Comparison of ENCODE assay signal across 21 cellular contexts in the genomic region with DNA sequence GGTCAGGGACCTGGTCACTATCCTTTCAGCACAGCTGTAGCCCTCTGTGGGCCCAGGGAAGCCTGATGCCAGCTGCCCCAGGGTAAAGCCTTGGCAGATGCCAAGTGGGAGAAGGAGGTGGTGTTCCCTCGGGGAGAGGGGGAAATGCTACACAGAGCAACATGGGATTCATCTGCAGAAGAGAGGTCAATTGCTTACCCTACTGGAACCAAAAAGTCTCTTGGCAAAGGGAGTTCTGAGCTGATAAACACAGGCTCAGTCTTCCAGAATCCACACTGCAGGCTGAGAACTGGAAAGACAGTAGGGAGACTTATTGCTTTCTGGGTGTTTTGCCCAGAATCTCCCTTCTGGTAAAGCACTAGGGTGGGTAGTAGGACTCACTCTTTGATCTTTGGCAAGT.
DNase-seq lines count a peak whose midpoint lies in the region; ATAC-seq, FAIRE-seq and TF ChIP-seq lines count a peak whose summit lies in the region.
"Had no signal": no experiment of that assay in that cellular context is flagged by ENCODE, and none has a peak within 500 bp of the region (broad histone marks: within the 10 kb centered on the region; RNA-seq: fewer than 3 reads in every experiment).

No MANE protein-coding gene starts in this region.

- no peak overlapping the region for H2BK120ac ChIP-seq in H1 (replicated peaks; ENCODE audit: low read depth, low read length)

- TF ChIP-seq CTCF in H1 (IDR thresholded peaks at IDR 0.05; ENCODE audit: control extremely low read depth in 1 of 3, insufficient read depth in 1 of 3, low read depth in 1 of 3, low read length in 3 of 3), result no peak

- H3K4ac ChIP-seq in H1 (replicated peaks; ENCODE audit: insufficient read length, low read depth, low read length), result no peak overlapping the region

- no peaks in the 10 kb centered on the region for H3K9me3 ChIP-seq in H1 (ENCODE audit: insufficient read depth in 2 of 2, low read depth in 1 of 2, low read length in 1 of 2)

- TF ChIP-seq EP300 in H1 (IDR thresholded peaks at IDR 0.05; ENCODE audit: borderline replicate concordance in 1 of 2, low read depth in 2 of 2, low read length in 2 of 2), result no peak

- H4K20me1 ChIP-seq in H1 (replicated peaks in 1 of 2; ENCODE audit: control insufficient read depth in 1 of 2, insufficient read depth in 2 of 2, low read length in 2 of 2), result no peaks in the 10 kb centered on the region
- H4K20me1 ChIP-seq: BLaER1 treated with 17β-estradiol and CSF1 and Interleukin-3, amounts not matched to agents 10 nM and 100 nM had no signal

- DNase-seq in DMS 273 (lab: John Stamatoyannopoulos, UW; ENCODE audit: unreplicated experiment), result peak; percentile 22
- DNase-seq in DMS 273 treated with DMSO at 0.1 percent for 48 hours (lab: John Stamatoyannopoulos, UW), result no peak
- DNase-seq in H1 (ENCODE audit: low read depth in 1 of 2, low spot score in 2 of 2), result no peak
- DNase-seq: AML-193; Caco-2; Calu3; CD4-positive, alpha-beta T cell; CD8-positive, alpha-beta T cell; DMS79 treated with DMSO at 0.1 percent for 48 hours; GF-D8 had no signal

- H3K4me1 ChIP-seq in H1 (replicated peaks in 1 of 4; ENCODE audit: control insufficient read depth in 3 of 4, insufficient read depth in 4 of 4, low read length in 3 of 4), result no peaks in the 10 kb centered on the region
- H3K4me1 ChIP-seq: A549; BLaER1 treated with 17β-estradiol and CSF1 and Interleukin-3, amounts not matched to agents 10 nM and 100 nM; Caco-2 had no signal

- H3K27me3 ChIP-seq in H1 (replicated peaks in 1 of 4; ENCODE audit: control insufficient read depth in 3 of 4, extremely low read depth in 1 of 4, insufficient read depth in 3 of 4, low read length in 3 of 4), result no peaks in the 10 kb centered on the region; a peak in 1 of 7 replicates
- H3K27me3 ChIP-seq: BLaER1 treated with 17β-estradiol and CSF1 and Interleukin-3, amounts not matched to agents 10 nM and 100 nM had no signal

- H2AFZ ChIP-seq in H1 (ENCODE audit: low read length), result no peak overlapping the region

- H3K79me1 ChIP-seq in H1 (ENCODE audit: low read depth, low read length), result no peaks in the 10 kb centered on the region

- H3K18ac ChIP-seq in H1 (ENCODE audit: extremely low read depth, low read length), result no peak overlapping the region

- no peak overlapping the region for H3K27ac ChIP-seq in H1 (ENCODE audit: low read depth, low read length)
- H3K27ac ChIP-seq: 22Rv1; A549; BLaER1 treated with 17β-estradiol and CSF1 and Interleukin-3, amounts not matched to agents 10 nM and 100 nM; C4-2B had no signal

- POLR2A ChIA-PET in H1 (lab: Charles Lee; ENCODE audit: partially characterized antibody), result no interaction called here

- H3K56ac ChIP-seq in H1 (replicated peaks; ENCODE audit: insufficient read length, low read depth, low read length), result no peak overlapping the region

- no peak overlapping the region for H3K27ac Mint-ChIP-seq in stimulated activated memory B cell treated with anti-CD40 and anti-IgM and Interleukin-4, amounts not matched to agents 10 μg/mL and 1 μg/mL and 100 μg/mL, for 72 hours
- H3K27ac Mint-ChIP-seq: B cell; CD4-positive, alpha-beta T cell; CD8-positive, alpha-beta T cell had no signal

- H3K23ac ChIP-seq in H1 (ENCODE audit: insufficient read length), result no peak overlapping the region

- H3K27me3 Mint-ChIP-seq in stimulated activated memory B cell treated with anti-CD40 and anti-IgM and Interleukin-4, amounts not matched to agents 10 μg/mL and 1 μg/mL and 100 μg/mL, for 72 hours, result peaks cover 28% of the 10 kb centered on the region

- H3K4me3 Mint-ChIP-seq in stimulated activated memory B cell treated with anti-CD40 and anti-IgM and Interleukin-4, amounts not matched to agents 10 μg/mL and 1 μg/mL and 100 μg/mL, for 72 hours, result no peak overlapping the region
- H3K4me3 Mint-ChIP-seq: B cell; CD4-positive, alpha-beta T cell; CD8-positive, alpha-beta T cell had no signal

- no peak overlapping the region for H4K91ac ChIP-seq in H1 (replicated peaks; ENCODE audit: insufficient read length, low read length)

- ATAC-seq in stimulated activated memory B cell treated with anti-CD40 and anti-IgM and Interleukin-4, amounts not matched to agents 10 μg/mL and 1 μg/mL and 100 μg/mL, for 72 hours, result peak; percentile 27
- no peak for ATAC-seq in GM21786 (IDR thresholded peaks at IDR 0.05; ENCODE audit: unreplicated experiment)
- ATAC-seq: CD8-positive, alpha-beta T cell had no signal

- no peak overlapping the region for H3K14ac ChIP-seq in H1 (ENCODE audit: insufficient read length)

- H3K4me2 ChIP-seq in H1 (ENCODE audit: insufficient read depth in 1 of 2, low read depth in 2 of 2, low read length in 2 of 2), result no peak overlapping the region
- H3K4me2 ChIP-seq: A549; BLaER1 treated with 17β-estradiol and CSF1 and Interleukin-3, amounts not matched to agents 10 nM and 100 nM had no signal

- H3K4me3 ChIP-seq in H1 (ENCODE audit: extremely low read depth in 1 of 4, insufficient read depth in 2 of 4, low read depth in 3 of 4, low read length in 4 of 4), result no peak overlapping the region
- H3K4me3 ChIP-seq: A549; BLaER1 treated with 17β-estradiol and CSF1 and Interleukin-3, amounts not matched to agents 10 nM and 100 nM had no signal

- H4K5ac ChIP-seq in H1 (ENCODE audit: insufficient read length, low read depth, low read length), result peak overlapping the region; percentile 60

- no peak for FAIRE-seq in H1 (lab: Jason Lieb, UNC)
- FAIRE-seq: D721Med, G401.6, GM12891, GM19239 had no signal

- no peaks in the 10 kb centered on the region for H3K36me3 Mint-ChIP-seq in stimulated activated memory B cell treated with anti-CD40 and anti-IgM and Interleukin-4, amounts not matched to agents 10 μg/mL and 1 μg/mL and 100 μg/mL, for 72 hours
- H3K36me3 Mint-ChIP-seq: CD8-positive, alpha-beta T cell had no signal

- H3K79me2 ChIP-seq in H1 (ENCODE audit: control insufficient read depth in 1 of 2, insufficient read depth in 2 of 2, low read length in 2 of 2), result no peaks in the 10 kb centered on the region

- no peaks in the 10 kb centered on the region for H3K4me1 Mint-ChIP-seq in stimulated activated memory B cell treated with anti-CD40 and anti-IgM and Interleukin-4, amounts not matched to agents 10 μg/mL and 1 μg/mL and 100 μg/mL, for 72 hours
- H3K4me1 Mint-ChIP-seq: B cell had no signal

- CTCF ChIA-PET in H1 (lab: Charles Lee; ENCODE audit: partially characterized antibody), result interaction anchor here (1.2 kb wide), 1 partner anchor 129 kb away, joined by 5 read pairs; no protein-coding TSS in a partner anchor

- no peak overlapping the region for H3K9ac ChIP-seq in H1 (replicated peaks in 1 of 4; ENCODE audit: extremely low read depth in 1 of 4, low read depth in 3 of 4, low read length in 3 of 4)
- H3K9ac ChIP-seq: BLaER1 treated with 17β-estradiol and CSF1 and Interleukin-3, amounts not matched to agents 10 nM and 100 nM had no signal

- no peak overlapping the region for H2BK5ac ChIP-seq in H1 (ENCODE audit: low read depth, low read length)

- H2AK5ac ChIP-seq in H1 (ENCODE audit: low read depth, low read length), result no peak overlapping the region

- H2BK15ac ChIP-seq in H1 (ENCODE audit: low read length), result no peak overlapping the region

- no peaks in the 10 kb centered on the region for H3K36me3 ChIP-seq in H1 (ENCODE audit: control insufficient read depth in 2 of 4, insufficient read depth in 4 of 4, low read length in 3 of 4)

- H3K9me3 Mint-ChIP-seq in stimulated activated memory B cell treated with anti-CD40 and anti-IgM and Interleukin-4, amounts not matched to agents 10 μg/mL and 1 μg/mL and 100 μg/mL, for 72 hours, result peaks cover 14% of the 10 kb centered on the region

- H2BK12ac ChIP-seq in H1 (ENCODE audit: low read depth, low read length), result no peak overlapping the region

- TF ChIP-seq RAD21 in H1 (IDR thresholded peaks at IDR 0.05 in 1 of 2, conservative IDR thresholded peaks at IDR 0.05 in 1 of 2; ENCODE audit: low read depth in 2 of 2, low read length in 2 of 2), result no peak

- WGBS in H1 (ENCODE audit: extremely low coverage in 1 of 2, insufficient coverage in 1 of 2, insufficient read length in 1 of 2, insufficient replicate concordance in 2 of 2, low coverage in 1 of 2, low lambda C conversion rate in 2 of 2, missing lambda C conversion rate in 1 of 2), 2 experiments, result 91% methylated on average over 1 of the region's 1 CpG; no CpG with 5 or more reads in 1 of the 2 experiments

- no peak overlapping the region for H4K8ac ChIP-seq in H1 (ENCODE audit: extremely low read depth, insufficient read depth, low read length)

- no peak overlapping the region for H2BK20ac ChIP-seq in H1 (ENCODE audit: low read length)

- no peak for TF ChIP-seq POLR2A in H1 (IDR thresholded peaks at IDR 0.05; ENCODE audit: control extremely low read depth in 1 of 2, low read depth in 2 of 2, low read length in 2 of 2)

- H3K23me2 ChIP-seq in H1 (ENCODE audit: low read depth, low read length), result no peaks in the 10 kb centered on the region

TF ChIP-seq in H1, 55 proteins besides CTCF, POLR2A, EP300 and RAD21:
- TF ChIP-seq TCF12 (IDR thresholded peaks at IDR 0.05; ENCODE audit: low read depth, low read length), result no peak
- TF ChIP-seq SP4 (IDR thresholded peaks at IDR 0.05; ENCODE audit: low read length), result no peak
- no peak for TF ChIP-seq SIRT6 (IDR thresholded peaks at IDR 0.05; ENCODE audit: low read length)
